19 cellular contexts compared by ENCODE assay signal in the genomic region with DNA sequence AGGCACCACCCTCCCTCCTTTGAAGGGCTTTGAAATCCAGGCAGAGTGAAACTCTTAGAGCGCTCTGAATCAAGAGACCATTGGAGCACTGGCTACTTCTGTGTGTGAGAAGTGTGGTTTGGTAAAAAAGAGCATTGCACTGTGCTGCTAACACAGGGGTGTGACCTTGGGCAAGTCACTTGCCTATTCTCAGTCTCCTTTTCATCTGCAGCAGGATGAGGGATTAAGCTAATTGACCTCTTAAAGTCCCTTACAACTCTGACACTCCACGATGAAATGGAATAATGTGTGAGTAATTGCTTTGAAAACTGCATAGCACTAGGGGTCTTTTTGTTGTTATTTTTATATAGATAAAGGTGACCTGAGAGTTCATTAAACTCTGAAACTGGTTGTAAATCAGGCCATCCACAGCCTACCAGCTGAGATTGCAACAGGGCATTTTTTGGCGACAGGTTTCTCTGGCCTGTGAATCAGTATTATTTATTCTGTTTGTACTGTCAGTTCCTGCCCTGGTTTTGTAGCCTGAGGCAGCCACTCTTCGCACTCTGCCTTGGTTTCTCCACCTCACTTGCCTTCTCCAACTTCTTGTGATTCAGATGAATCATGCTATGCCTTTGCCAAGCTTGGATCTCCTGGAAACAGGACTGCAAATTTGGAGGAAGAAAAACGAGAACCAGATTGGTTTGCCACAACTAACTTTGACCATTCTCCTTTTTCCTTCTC.
A peak's percentile ranks its signal among the peaks of the same experiment; 100 is the strongest.
DNase-seq lines count a peak whose midpoint lies in the region; ATAC-seq and TF ChIP-seq lines count a peak whose summit lies in the region.
"Had no signal": no experiment of that assay in that cellular context is flagged by ENCODE, and none has a peak within 500 bp of the region (broad histone marks: within the 10 kb centered on the region; RNA-seq: fewer than 3 reads in every experiment).

No MANE protein-coding gene starts in this region.

- peaks cover 4% of the 10 kb centered on the region for H3K79me2 ChIP-seq in trophoblast cell (ENCODE audit: control insufficient read depth, insufficient read depth, low read length, poor library complexity)

- no peak overlapping the region for H3K9ac ChIP-seq in trophoblast cell (ENCODE audit: low read length)

- ATAC-seq in foreskin keratinocyte (no peak), GM21576 (IDR thresholded peaks at IDR 0.05; ENCODE audit: unreplicated experiment) (no peak)
- ATAC-seq: left colon; stimulated activated naive B cell treated with anti-CD40 and anti-IgM and Interleukin-4, amounts not matched to agents 10 μg/mL and 1 μg/mL and 100 μg/mL, for 72 hours had no signal

- peak overlapping the region; percentile 2 for H4K8ac ChIP-seq in trophoblast cell (ENCODE audit: low read depth, low read length)

- H3K4ac ChIP-seq in trophoblast cell (ENCODE audit: low read depth, low read length): peak overlapping the region; percentile 35

- peak overlapping the region; percentile 95 for H2BK12ac ChIP-seq in trophoblast cell (ENCODE audit: low read length)

- H3K23ac ChIP-seq in trophoblast cell (ENCODE audit: low read length): no peak overlapping the region

- H4K12ac ChIP-seq in trophoblast cell (ENCODE audit: low read depth, low read length): no peak overlapping the region

- no peaks in the 10 kb centered on the region for H3K9me3 ChIP-seq in trophoblast cell (ENCODE audit: insufficient read depth, low read depth, low read length)
- no peaks in the 10 kb centered on the region for H3K9me3 ChIP-seq in prostate gland
- H3K9me3 ChIP-seq: BE2C had no signal

- H3K27me3 ChIP-seq in foreskin keratinocyte (no peaks in the 10 kb centered on the region), trophoblast cell (ENCODE audit: insufficient read depth, low read length) (no peaks in the 10 kb centered on the region), prostate gland (replicated peaks; ENCODE audit: insufficient read depth) (no peaks in the 10 kb centered on the region)

- peak overlapping the region; percentile 92 for H2AK5ac ChIP-seq in trophoblast cell (ENCODE audit: low read length)

- peak overlapping the region; percentile 1 for H3K14ac ChIP-seq in trophoblast cell (ENCODE audit: low read length)

- H4K91ac ChIP-seq in trophoblast cell (ENCODE audit: low read depth, low read length): peak overlapping the region; percentile 82

- WGBS in trophoblast cell (ENCODE audit: extremely low coverage, insufficient coverage, insufficient read length): no CpG with 5 or more reads among the region's 5 CpGs
- 62% methylated on average over 5 of the region's 5 CpGs for WGBS in prostate gland

- peaks cover 45% of the 10 kb centered on the region for H3K79me1 ChIP-seq in trophoblast cell (ENCODE audit: low read length)

- H3K4me1 ChIP-seq in foreskin keratinocyte (peaks cover 12% of the 10 kb centered on the region), trophoblast cell (ENCODE audit: control insufficient read depth in 1 of 2, insufficient read depth in 2 of 2, low read length in 2 of 2) (peaks cover 16 to 21% of the 10 kb centered on the region in 2 experiments), prostate gland (replicated peaks) (no peaks in the 10 kb centered on the region)
- H3K4me1 ChIP-seq: BE2C had no signal

- TF ChIP-seq CTCF in foreskin keratinocyte (conservative IDR thresholded peaks at IDR 0.05) (no peak), prostate gland (IDR thresholded peaks at IDR 0.05) (no peak)

- peak overlapping the region; percentile 31 for H2BK5ac ChIP-seq in trophoblast cell (ENCODE audit: low read depth, low read length, poor library complexity)

- H3K4me3 ChIP-seq in trophoblast cell (ENCODE audit: low read depth, low read length) (no peak overlapping the region), prostate gland (no peak overlapping the region)
- H3K4me3 ChIP-seq: SK-N-MC had no signal

- TF ChIP-seq POLR2A in prostate gland (IDR thresholded peaks at IDR 0.05): no peak

- intact Hi-C loops in prostate gland (cut with DNase I): loop anchor here (5.0 kb wide), 1 partner anchor 244 kb away; no protein-coding TSS in a partner anchor

- peak overlapping the region; percentile 21 for H2AFZ ChIP-seq in trophoblast cell (ENCODE audit: insufficient read depth, low read length, poor library complexity)

- H3K36me3 ChIP-seq in trophoblast cell (ENCODE audit: control insufficient read depth in 1 of 2, insufficient read depth in 2 of 2, low read length in 2 of 2) (no peaks in the 10 kb centered on the region), prostate gland (no peaks in the 10 kb centered on the region)
- H3K36me3 ChIP-seq: BE2C had no signal

- DNase-seq in GM03348 (ENCODE audit: low spot score) (peak; percentile 45), amniotic epithelial cell (ENCODE audit: low read depth) (peak; percentile 39), foreskin keratinocyte (peak; percentile 37 to 80), trophoblast cell (no peak), mesenteric fat pad (ENCODE audit: low spot score) (no peak), prostate gland (ENCODE audit: low spot score) (no peak)
- DNase-seq in activated effector memory CD4-positive, alpha-beta T cell treated with Interleukin-2 at 50 U/mL for 16 hours: no peak
- DNase-seq: activated CD4-positive, alpha-beta T cell treated with anti-CD3 and anti-CD28 coated beads, Interleukin-2, amount 50 U/mL, for 4 hours; activated T-cell treated with anti-CD3 and anti-CD28 coated beads, Interleukin-2, amount 50 U/mL, for 48 hours; amniotic stem cell; BE2C; H7; left colon; naive B cell; NCI-H1105 treated with DMSO at 0.1 percent for 48 hours; small intestine; stimulated activated naive B cell treated with anti-CD40 and anti-IgM and Interleukin-4, amounts not matched to agents 10 μg/mL and 1 μg/mL and 100 μg/mL, for 72 hours had no signal

- H3K27ac ChIP-seq in foreskin keratinocyte (peak overlapping the region; percentile 68), trophoblast cell (ENCODE audit: low read depth, low read length) (peak overlapping the region; percentile 42), prostate gland (no peak overlapping the region)
- H3K27ac ChIP-seq: SK-N-MC had no signal

- peak overlapping the region; percentile 68 for H2BK120ac ChIP-seq in trophoblast cell (ENCODE audit: insufficient read depth, low read length, poor library complexity)

- no peak overlapping the region for H3K18ac ChIP-seq in trophoblast cell (ENCODE audit: low read length)

- no peak overlapping the region for H3K4me2 ChIP-seq in trophoblast cell (ENCODE audit: low read length)

Comparison
In these comparisons a context has a peak if more than half of its experiments do, and no peak if none do; other contexts are left out.
1. DNase-seq: peak in GM03348 (single experiment), amniotic epithelial cell (single experiment) and foreskin keratinocyte (2 of 2); none in trophoblast cell (0 of 2), mesenteric fat pad (single experiment), activated effector memory CD4-positive, alpha-beta T cell treated with Interleukin-2 at 50 U/mL for 16 hours (single experiment) and prostate gland (single experiment).
2. H3K27ac ChIP-seq: peak in foreskin keratinocyte (single experiment) and trophoblast cell (single experiment); none in prostate gland (0 of 2).